In genomic region chr5:135508496-135509005, GRCh38 we compare ENCODE assay signal across 13 cellular contexts. TPM values are rescaled to one million over a fixed set of nuclear protein-coding genes. Genes with fewer than 3 reads are reported as not detected.
A peak's percentile ranks its signal among the peaks of the same experiment; 100 is the strongest.
DNase-seq lines count a peak whose midpoint lies in the region; ATAC-seq and TF ChIP-seq lines count a peak whose summit lies in the region.
"Had no signal": no experiment of that assay in that cellular context is flagged by ENCODE, and none has a peak within 500 bp of the region (broad histone marks: within the 10 kb centered on the region; RNA-seq: fewer than 3 reads in every experiment).

No MANE protein-coding gene starts in this region.

- peaks cover 3% of the 10 kb centered on the region; the same call in 1 of the 2 replicates for H3K4me1 ChIP-seq in HUES6 (ENCODE audit: control insufficient read depth, insufficient read depth, low read length)
- H3K4me1 ChIP-seq in gastroesophageal sphincter = peaks cover 0 to 6% (median 0%) of the 10 kb centered on the region in 3 donors

- H3K27ac ChIP-seq in C4-2B (peak overlapping the region; percentile 34; the same call in 1 of the 2 replicates), HUES6 (ENCODE audit: low read depth, low read length) (no peak overlapping the region), neural cell (ENCODE audit: low read length) (no peak overlapping the region), gastroesophageal sphincter (no peak overlapping the region)
- H3K27ac ChIP-seq: ovary had no signal

- no peaks in the 10 kb centered on the region for H3K36me3 ChIP-seq in HUES6 (ENCODE audit: control insufficient read depth, insufficient read depth, low read length)
- H3K36me3 ChIP-seq in neural cell (ENCODE audit: insufficient read depth, low read length) = no peaks in the 10 kb centered on the region
- H3K36me3 ChIP-seq in gastroesophageal sphincter = no peaks in the 10 kb centered on the region
- H3K36me3 ChIP-seq: ovary had no signal

- H3K4me2 ChIP-seq in neural cell (ENCODE audit: low read length) = peak overlapping the region; percentile 77

- no peaks in the 10 kb centered on the region for H3K79me2 ChIP-seq in neural cell (replicated peaks; ENCODE audit: insufficient read depth, low read length)

- ATAC-seq in gastroesophageal sphincter = no peak

- no peak for TF ChIP-seq CTCF in C4-2B (conservative IDR thresholded peaks at IDR 0.05)
- no peak for TF ChIP-seq CTCF in neural cell (IDR thresholded peaks at IDR 0.05; ENCODE audit: poor library complexity, severe bottlenecking)
- TF ChIP-seq CTCF in gastroesophageal sphincter (IDR thresholded peaks at IDR 0.05) = no peak

- H3K9ac ChIP-seq in HUES6 (ENCODE audit: low read length) = no peak overlapping the region
- H3K9ac ChIP-seq in neural cell (ENCODE audit: low read length) = peak overlapping the region; percentile 40

- no peak for TF ChIP-seq RAD21 in neural cell (conservative IDR thresholded peaks at IDR 0.05)

- TF ChIP-seq POLR2A in gastroesophageal sphincter (IDR thresholded peaks at IDR 0.05) = no peak

- H3F3A ChIP-seq in neural cell (ENCODE audit: insufficient read depth, low read length, poor library complexity, severe bottlenecking) = peaks cover 3% of the 10 kb centered on the region

- H3K9me3 ChIP-seq in HUES6 (ENCODE audit: control insufficient read depth, insufficient read depth, low read depth, low read length) (no peaks in the 10 kb centered on the region), neural cell (ENCODE audit: low read length) (no peaks in the 10 kb centered on the region), gastroesophageal sphincter (no peaks in the 10 kb centered on the region)
- H3K9me3 ChIP-seq: ovary had no signal

- H3K27me3 ChIP-seq in HUES6 (ENCODE audit: control insufficient read depth, insufficient read depth, low read length) (peaks cover 87% of the 10 kb centered on the region), neural cell (ENCODE audit: insufficient read depth, low read depth, low read length) (peaks cover 27% of the 10 kb centered on the region), gastroesophageal sphincter (peaks cover 53% of the 10 kb centered on the region)
- H3K27me3 ChIP-seq: ovary had no signal

- no peaks in the 10 kb centered on the region for H4K20me1 ChIP-seq in neural cell (ENCODE audit: insufficient read depth)

- DNase-seq in SK-N-DZ (ENCODE audit: low spot score) (peak; percentile 46), NOMO-1 (lab: John Stamatoyannopoulos, UW; ENCODE audit: unreplicated experiment in 2 of 2) (no peak), hypothalamus (lab: John Stamatoyannopoulos, UW) (no peak), 8988T (no peak)
- DNase-seq: activated B cell treated with CpG ODN at 0.5 μM for 24 hours; CD4-positive, CD25-positive, alpha-beta regulatory T cell; NCI-H1105 treated with DMSO at 0.1 percent for 48 hours; ovary had no signal

- H3K4me3 ChIP-seq in HUES6 (ENCODE audit: low read depth, low read length) (peak overlapping the region; percentile 35; the same call in 1 of the 2 replicates), neural cell (ENCODE audit: low read length) (peak overlapping the region; percentile 61), gastroesophageal sphincter (no peak overlapping the region)
- H3K4me3 ChIP-seq: ovary had no signal

- H3K9me2 ChIP-seq in neural cell (ENCODE audit: insufficient read depth, low read length) = no peaks in the 10 kb centered on the region

- H2AFZ ChIP-seq in neural cell (ENCODE audit: low read depth, low read length) = no peak overlapping the region

- TF ChIP-seq EP300 in neural cell (conservative IDR thresholded peaks at IDR 0.05; ENCODE audit: poor library complexity, severe bottlenecking) (peak; percentile 66), gastroesophageal sphincter (IDR thresholded peaks at IDR 0.05) (no peak)

- 11 to 14% methylated on average over 13 to 15 of the region's 16 CpGs for WGBS in gastroesophageal sphincter (ENCODE audit: low coverage in 1 of 2), 2 donors

TF ChIP-seq in neural cell, 6 proteins besides CTCF, POLR2A, EP300 and RAD21:
- TF ChIP-seq MXI1 (conservative IDR thresholded peaks at IDR 0.05; ENCODE audit: poor library complexity, severe bottlenecking) = no peak
- no peak for TF ChIP-seq TAF1 (IDR thresholded peaks at IDR 0.05; ENCODE audit: low read depth)
- TF ChIP-seq SMC3 (conservative IDR thresholded peaks at IDR 0.05; ENCODE audit: poor library complexity) = no peak
- TF ChIP-seq POLR2AphosphoS5 (IDR thresholded peaks at IDR 0.05) = peak; percentile 34
- TF ChIP-seq REST (IDR thresholded peaks at IDR 0.05; ENCODE audit: borderline replicate concordance) = peak; percentile 16
- no peak for TF ChIP-seq EZH2 (IDR thresholded peaks at IDR 0.05; ENCODE audit: borderline replicate concordance, insufficient read depth, low read length, poor library complexity, severe bottlenecking)

RNA-seq across cellular contexts. Expression of gene NEUROG1, which starts 27.2 kb away (rescaled TPM):
- polyA plus RNA-seq in SK-N-DZ (2014; cell fraction: cytosol; rRNA removed) = 0.66 and 0.77 TPM in 2 replicates
- 0.53 and 0.64 TPM in 2 replicates for polyA plus RNA-seq in SK-N-DZ (2014; cell fraction: nucleus; rRNA removed)
- not detected in 2 replicates for polyA plus RNA-seq in neural cell
- polyA minus RNA-seq in neural cell = 0.49 TPM in 1 of 2 replicates, not detected in the other
- total RNA-seq in gastroesophageal sphincter = not detected
- total RNA-seq: activated B cell treated with CpG ODN at 0.5 μM for 24 hours; CD4-positive, CD25-positive, alpha-beta regulatory T cell; fibroblast of lung; ovary had no signal
- polyA plus RNA-seq: CD4-positive, CD25-positive, alpha-beta regulatory T cell; fibroblast of lung had no signal

RNA-seq across cellular contexts. Expression of gene TIFAB, which starts 56.4 kb away (rescaled TPM):
- polyA plus RNA-seq in SK-N-DZ (2014; cell fraction: cytosol; rRNA removed) = not detected in 2 replicates
- polyA plus RNA-seq in SK-N-DZ (2014; cell fraction: nucleus; rRNA removed) = not detected in 2 replicates
- 0.10 TPM in 1 of 2 replicates, not detected in the other for polyA plus RNA-seq in neural cell
- not detected in 2 replicates for polyA minus RNA-seq in neural cell
- total RNA-seq in gastroesophageal sphincter = not detected
- total RNA-seq: activated B cell treated with CpG ODN at 0.5 μM for 24 hours; CD4-positive, CD25-positive, alpha-beta regulatory T cell; fibroblast of lung had no signal
- polyA plus RNA-seq: CD4-positive, CD25-positive, alpha-beta regulatory T cell; fibroblast of lung had no signal

Comparison
In these comparisons a context has a peak if more than half of its experiments do, and no peak if none do; other contexts are left out.
1. H3K4me3 ChIP-seq: peak in HUES6 (single experiment) and neural cell (single experiment); none in gastroesophageal sphincter (0 of 2).